1 cellular context compared by ENCODE assay signal in the genomic region with DNA sequence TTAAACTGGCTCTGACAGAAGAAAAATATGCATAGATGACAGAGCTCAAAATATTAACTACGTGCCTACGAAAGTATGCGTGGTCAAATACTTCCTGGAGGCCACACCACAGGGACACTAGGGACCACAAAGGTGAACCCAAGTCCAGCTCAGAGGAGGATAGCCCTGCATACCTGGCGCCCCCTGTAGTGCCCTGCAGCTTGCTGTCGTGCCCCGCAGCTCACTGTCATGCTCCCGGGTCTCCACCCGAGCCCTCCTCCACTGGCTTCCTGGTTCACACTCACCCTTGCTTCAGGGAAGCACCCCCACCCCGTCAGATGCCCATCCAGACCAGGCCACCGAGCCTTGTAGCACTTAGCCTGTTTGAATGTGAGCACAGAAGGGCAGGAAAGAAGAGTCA.
TF ChIP-seq lines count a peak whose summit lies in the region.

No MANE protein-coding gene starts in this region.

TF ChIP-seq in GM23338, 12 proteins besides CTCF, POLR2A, EP300 and RAD21 (continued from another document):
- TF ChIP-seq, protein P1, sequence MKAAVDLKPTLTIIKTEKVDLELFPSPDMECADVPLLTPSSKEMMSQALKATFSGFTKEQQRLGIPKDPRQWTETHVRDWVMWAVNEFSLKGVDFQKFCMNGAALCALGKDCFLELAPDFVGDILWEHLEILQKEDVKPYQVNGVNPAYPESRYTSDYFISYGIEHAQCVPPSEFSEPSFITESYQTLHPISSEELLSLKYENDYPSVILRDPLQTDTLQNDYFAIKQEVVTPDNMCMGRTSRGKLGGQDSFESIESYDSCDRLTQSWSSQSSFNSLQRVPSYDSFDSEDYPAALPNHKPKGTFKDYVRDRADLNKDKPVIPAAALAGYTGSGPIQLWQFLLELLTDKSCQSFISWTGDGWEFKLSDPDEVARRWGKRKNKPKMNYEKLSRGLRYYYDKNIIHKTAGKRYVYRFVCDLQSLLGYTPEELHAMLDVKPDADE (IDR thresholded peaks at IDR 0.05) = no peak
- TF ChIP-seq EZH2 (IDR thresholded peaks at IDR 0.05; ENCODE audit: low read depth, unreplicated experiment) = no peak
